ENCODE assay signal across 8 cellular contexts in genomic region chr6:30821862-30822784, GRCh38.
DNase-seq lines count a peak whose midpoint lies in the region; ATAC-seq lines count a peak whose summit lies in the region.

No MANE protein-coding gene starts in this region.

- H3K4me3 ChIP-seq in mesenchymal stem cell (ENCODE audit: insufficient read depth in 1 of 2, low read depth in 1 of 2, low read length in 2 of 2) = no peak overlapping the region

- ATAC-seq in HG02870 (IDR thresholded peaks at IDR 0.05; ENCODE audit: unreplicated experiment) (no peak), HG03460 (IDR thresholded peaks at IDR 0.05; ENCODE audit: unreplicated experiment) (no peak), GM19324 (IDR thresholded peaks at IDR 0.05; ENCODE audit: low FRiP score, unreplicated experiment) (no peak)

- no peak overlapping the region for H3K14ac ChIP-seq in mesenchymal stem cell (ENCODE audit: low read length in 2 of 2)

- H3K4me1 ChIP-seq in mesenchymal stem cell (ENCODE audit: control insufficient read depth, insufficient read depth, low read depth, low read length) = peaks cover 10% of the 10 kb centered on the region

- 67% methylated on average over 5 of the region's 6 CpGs for WGBS in mesenchymal stem cell

- H2AFZ ChIP-seq in mesenchymal stem cell (ENCODE audit: low read depth, low read length) = no peak overlapping the region

- H2BK5ac ChIP-seq in mesenchymal stem cell (ENCODE audit: low read depth, low read length, poor library complexity, severe bottlenecking) = no peak overlapping the region

- no peaks in the 10 kb centered on the region for H3K9me3 ChIP-seq in mesenchymal stem cell (ENCODE audit: control insufficient read depth, low read length)

- no peak overlapping the region for H2BK120ac ChIP-seq in mesenchymal stem cell (ENCODE audit: low read depth, low read length)

- H3K9ac ChIP-seq in mesenchymal stem cell (ENCODE audit: low read length) = peak overlapping the region; percentile 43

- H4K8ac ChIP-seq in mesenchymal stem cell (ENCODE audit: low read length) = no peak overlapping the region

- H3K27ac ChIP-seq in mesenchymal stem cell (ENCODE audit: low read length, poor library complexity, severe bottlenecking) = peak overlapping the region; percentile 21

- peak overlapping the region in 1 of 2 experiments; percentile 16 for H3K18ac ChIP-seq in mesenchymal stem cell (ENCODE audit: low read depth in 1 of 2, low read length in 2 of 2)

- no peaks in the 10 kb centered on the region for H3K36me3 ChIP-seq in mesenchymal stem cell (ENCODE audit: control insufficient read depth in 1 of 2, insufficient read depth in 2 of 2, low read depth in 1 of 2, low read length in 2 of 2)

- H2AK5ac ChIP-seq in mesenchymal stem cell (ENCODE audit: low read length, severe bottlenecking) = peak overlapping the region; percentile 14

- DNase-seq in NOMO-1 treated with DMSO at 0.1 percent for 48 hours (lab: John Stamatoyannopoulos, UW; ENCODE audit: unreplicated experiment) = peak; percentile 35
- no peak for DNase-seq in NOMO-1 treated with dmso at 0.1 percent for 144 hours (lab: John Stamatoyannopoulos, UW; ENCODE audit: unreplicated experiment)
- DNase-seq in NCI-H1105 treated with DMSO at 0.1 percent for 48 hours (lab: John Stamatoyannopoulos, UW) = peak; percentile 49
- DNase-seq in cerebellum (ENCODE audit: low spot score) = peak; percentile 50
- DNase-seq in mesenchymal stem cell = peak; percentile 64

- H3K4ac ChIP-seq in mesenchymal stem cell (ENCODE audit: low read depth in 1 of 2, low read length in 2 of 2) = no peak overlapping the region

- H3K79me1 ChIP-seq in mesenchymal stem cell (replicated peaks; ENCODE audit: low read length, poor library complexity, severe bottlenecking) = no peaks in the 10 kb centered on the region

- H3K27me3 ChIP-seq in mesenchymal stem cell (ENCODE audit: control insufficient read depth in 1 of 2, insufficient read depth in 1 of 2, low read length in 2 of 2) = no peaks in the 10 kb centered on the region

- no peak overlapping the region for H3K23ac ChIP-seq in mesenchymal stem cell (ENCODE audit: low read length in 2 of 2)

- H2BK15ac ChIP-seq in mesenchymal stem cell (ENCODE audit: low read depth, poor library complexity, severe bottlenecking) = no peak overlapping the region

- peak overlapping the region; percentile 21 to 95 for H2BK12ac ChIP-seq in mesenchymal stem cell (ENCODE audit: low read length in 2 of 2)

- no peak overlapping the region for H3K4me2 ChIP-seq in mesenchymal stem cell (ENCODE audit: low read length, poor library complexity, severe bottlenecking)

- peak overlapping the region; percentile 85 for H4K91ac ChIP-seq in mesenchymal stem cell (ENCODE audit: low read length)
